In the genomic region with DNA sequence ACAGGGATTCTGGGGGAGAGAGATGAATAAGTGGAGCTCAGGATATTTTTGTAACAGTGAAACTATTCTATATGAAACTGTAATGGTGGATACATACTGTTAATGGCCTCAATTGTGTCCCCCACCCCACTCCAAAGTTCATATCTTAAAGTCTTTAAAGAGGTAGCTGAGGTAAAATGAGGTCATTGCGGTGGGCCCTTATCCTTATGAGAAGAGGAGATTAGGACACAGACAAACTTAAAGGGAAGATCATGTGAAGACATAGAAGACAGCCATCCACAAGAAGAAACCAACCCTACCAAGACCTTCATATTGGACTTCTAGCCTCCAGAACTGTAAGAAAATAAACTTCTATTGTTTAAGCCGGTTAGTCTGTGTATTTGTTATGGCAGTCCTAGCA, we compare ENCODE assay signal across 1 cellular context.
TF ChIP-seq lines count a peak whose summit lies in the region.

No MANE protein-coding gene starts in this region.

TF ChIP-seq in K562, 482 proteins besides CTCF, POLR2A, EP300 and RAD21 (continued from another document and continues in another):
- TF ChIP-seq CBFA2T3 (IDR thresholded peaks at IDR 0.05) (peak; percentile 20; the same call in 1 of the 2 replicates), DPF2 (IDR thresholded peaks at IDR 0.05) (peak; percentile 75), SMARCA4 (IDR thresholded peaks at IDR 0.05) (peak; percentile 56; the same call in 1 of the 2 replicates), NR2C2 (CRISPR knock-in tag; IDR thresholded peaks at IDR 0.05) (no peak), NR2C2 (tag; IDR thresholded peaks at IDR 0.05) (no peak), SP1 (CRISPR knock-in tag; IDR thresholded peaks at IDR 0.05) (no peak), RCOR1 (IDR thresholded peaks at IDR 0.05; ENCODE audit: borderline replicate concordance in 1 of 2, low read depth in 2 of 2, low read length in 2 of 2) (0 out of 4 replicates have a peak, but pooled peaks of 1 of the 2 experiments have one; percentile 14), RBM25 (IDR thresholded peaks at IDR 0.05; ENCODE audit: low read depth, low read length, severe bottlenecking) (no peak), ARNT (IDR thresholded peaks at IDR 0.05) (no peak), TAL1 (IDR thresholded peaks at IDR 0.05) (peak; percentile 19; the same call in 1 of the 2 replicates), NKRF (IDR thresholded peaks at IDR 0.05; ENCODE audit: borderline replicate concordance) (no peak), TEAD4 (IDR thresholded peaks at IDR 0.05; ENCODE audit: low read length) (peak; percentile 38; the same call in 1 of the 2 replicates), TEAD4 (CRISPR knock-in tag; IDR thresholded peaks at IDR 0.05; ENCODE audit: borderline replicate concordance) (no peak), FOXK2 (conservative IDR thresholded peaks at IDR 0.05 in 1 of 2, IDR thresholded peaks at IDR 0.05 in 1 of 2; ENCODE audit: low read depth in 2 of 2) (no peak), ZNF12 (CRISPR knock-in tag; IDR thresholded peaks at IDR 0.05) (no peak), CREB1 (IDR thresholded peaks at IDR 0.05) (no peak), CREB1 (CRISPR knock-in tag; IDR thresholded peaks at IDR 0.05) (no peak), ZNF274 (IDR thresholded peaks at IDR 0.05; ENCODE audit: borderline replicate concordance, low read depth, low read length) (no peak), SMAD3 (CRISPR knock-in tag; conservative IDR thresholded peaks at IDR 0.05) (no peak), XRCC5 (IDR thresholded peaks at IDR 0.05; ENCODE audit: low read depth, low read length) (no peak), CEBPG (CRISPR knock-in tag; IDR thresholded peaks at IDR 0.05) (no peak), CEBPG (tag; conservative IDR thresholded peaks at IDR 0.05 in 1 of 2, IDR thresholded peaks at IDR 0.05 in 1 of 2) (no peak), HLTF (IDR thresholded peaks at IDR 0.05) (no peak), USF1 (CRISPR knock-in tag; IDR thresholded peaks at IDR 0.05) (no peak), HINFP (tag; conservative IDR thresholded peaks at IDR 0.05; ENCODE audit: low read depth) (no peak), SOX6 (IDR thresholded peaks at IDR 0.05) (no peak), ZNF184 (CRISPR knock-in tag; IDR thresholded peaks at IDR 0.05) (no peak), BCL6 (CRISPR knock-in tag; IDR thresholded peaks at IDR 0.05) (no peak), ZNF561 (CRISPR knock-in tag; conservative IDR thresholded peaks at IDR 0.05) (no peak), NR3C1 (CRISPR knock-in tag; IDR thresholded peaks at IDR 0.05) (no peak), NFE2L1 (tag; IDR thresholded peaks at IDR 0.05; ENCODE audit: borderline replicate concordance, low read depth) (no peak), MIER1 (IDR thresholded peaks at IDR 0.05; ENCODE audit: low read depth) (no peak), NFATC3 (IDR thresholded peaks at IDR 0.05) (no peak), ZNF354B (CRISPR knock-in tag; IDR thresholded peaks at IDR 0.05) (no peak), ARID2 (IDR thresholded peaks at IDR 0.05) (no peak), STAG1 (CRISPR knock-in tag; IDR thresholded peaks at IDR 0.05; ENCODE audit: borderline replicate concordance) (no peak), NCOA1 (IDR thresholded peaks at IDR 0.05; ENCODE audit: low read depth) (0 out of 2 replicates have a peak, but pooled peaks have one; percentile 19), GATAD2A (IDR thresholded peaks at IDR 0.05) (no peak), ATF7 (IDR thresholded peaks at IDR 0.05) (peak; percentile 92), ATF3 (IDR thresholded peaks at IDR 0.05) (peak; percentile 70), ATF3 (CRISPR knock-in tag; conservative IDR thresholded peaks at IDR 0.05) (no peak), SIRT6 (IDR thresholded peaks at IDR 0.05; ENCODE audit: low read depth, low read length) (no peak), SAP30 (IDR thresholded peaks at IDR 0.05; ENCODE audit: borderline replicate concordance, insufficient read depth, low read depth, low read length, poor library complexity, severe bottlenecking) (no peak), PRMT5 (CRISPR knock-in tag; IDR thresholded peaks at IDR 0.05) (no peak), DNMT1 (IDR thresholded peaks at IDR 0.05) (no peak), ESRRA (IDR thresholded peaks at IDR 0.05; ENCODE audit: borderline replicate concordance, low read depth) (peak; percentile 68; the same call in 1 of the 2 replicates), SMAD1 (IDR thresholded peaks at IDR 0.05; ENCODE audit: low read depth, low read length, partially characterized antibody) (no peak), ZNF277 (CRISPR knock-in tag; IDR thresholded peaks at IDR 0.05; ENCODE audit: borderline replicate concordance) (no peak), ELF1 (tag; IDR thresholded peaks at IDR 0.05) (no peak)
- TF ChIP-seq, protein P1, sequence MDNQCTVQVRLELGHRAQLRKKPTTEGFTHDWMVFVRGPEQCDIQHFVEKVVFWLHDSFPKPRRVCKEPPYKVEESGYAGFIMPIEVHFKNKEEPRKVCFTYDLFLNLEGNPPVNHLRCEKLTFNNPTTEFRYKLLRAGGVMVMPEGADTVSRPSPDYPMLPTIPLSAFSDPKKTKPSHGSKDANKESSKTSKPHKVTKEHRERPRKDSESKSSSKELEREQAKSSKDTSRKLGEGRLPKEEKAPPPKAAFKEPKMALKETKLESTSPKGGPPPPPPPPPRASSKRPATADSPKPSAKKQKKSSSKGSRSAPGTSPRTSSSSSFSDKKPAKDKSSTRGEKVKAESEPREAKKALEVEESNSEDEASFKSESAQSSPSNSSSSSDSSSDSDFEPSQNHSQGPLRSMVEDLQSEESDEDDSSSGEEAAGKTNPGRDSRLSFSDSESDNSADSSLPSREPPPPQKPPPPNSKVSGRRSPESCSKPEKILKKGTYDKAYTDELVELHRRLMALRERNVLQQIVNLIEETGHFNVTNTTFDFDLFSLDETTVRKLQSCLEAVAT (IDR thresholded peaks at IDR 0.05): peak in 1 of 2 experiments; percentile 64; a peak in 1 of 4 replicates
- TF ChIP-seq, protein P2, sequence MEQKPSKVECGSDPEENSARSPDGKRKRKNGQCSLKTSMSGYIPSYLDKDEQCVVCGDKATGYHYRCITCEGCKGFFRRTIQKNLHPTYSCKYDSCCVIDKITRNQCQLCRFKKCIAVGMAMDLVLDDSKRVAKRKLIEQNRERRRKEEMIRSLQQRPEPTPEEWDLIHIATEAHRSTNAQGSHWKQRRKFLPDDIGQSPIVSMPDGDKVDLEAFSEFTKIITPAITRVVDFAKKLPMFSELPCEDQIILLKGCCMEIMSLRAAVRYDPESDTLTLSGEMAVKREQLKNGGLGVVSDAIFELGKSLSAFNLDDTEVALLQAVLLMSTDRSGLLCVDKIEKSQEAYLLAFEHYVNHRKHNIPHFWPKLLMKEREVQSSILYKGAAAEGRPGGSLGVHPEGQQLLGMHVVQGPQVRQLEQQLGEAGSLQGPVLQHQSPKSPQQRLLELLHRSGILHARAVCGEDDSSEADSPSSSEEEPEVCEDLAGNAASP (IDR thresholded peaks at IDR 0.05): peak; percentile 49; the same call in 1 of the 2 replicates
- TF ChIP-seq, protein P3, sequence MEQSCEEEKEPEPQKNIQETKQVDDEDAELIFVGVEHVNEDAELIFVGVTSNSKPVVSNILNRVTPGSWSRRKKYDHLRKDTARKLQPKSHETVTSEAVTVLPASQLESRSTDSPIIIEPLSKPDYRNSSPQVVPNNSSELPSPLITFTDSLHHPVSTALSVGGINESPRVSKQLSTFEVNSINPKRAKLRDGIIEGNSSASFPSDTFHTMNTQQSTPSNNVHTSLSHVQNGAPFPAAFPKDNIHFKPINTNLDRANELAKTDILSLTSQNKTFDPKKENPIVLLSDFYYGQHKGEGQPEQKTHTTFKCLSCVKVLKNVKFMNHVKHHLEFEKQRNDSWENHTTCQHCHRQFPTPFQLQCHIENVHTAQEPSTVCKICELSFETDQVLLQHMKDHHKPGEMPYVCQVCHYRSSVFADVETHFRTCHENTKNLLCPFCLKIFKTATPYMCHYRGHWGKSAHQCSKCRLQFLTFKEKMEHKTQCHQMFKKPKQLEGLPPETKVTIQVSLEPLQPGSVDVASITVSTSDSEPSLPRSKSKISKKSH (CRISPR knock-in tag; IDR thresholded peaks at IDR 0.05): no peak
- TF ChIP-seq, protein P4, sequence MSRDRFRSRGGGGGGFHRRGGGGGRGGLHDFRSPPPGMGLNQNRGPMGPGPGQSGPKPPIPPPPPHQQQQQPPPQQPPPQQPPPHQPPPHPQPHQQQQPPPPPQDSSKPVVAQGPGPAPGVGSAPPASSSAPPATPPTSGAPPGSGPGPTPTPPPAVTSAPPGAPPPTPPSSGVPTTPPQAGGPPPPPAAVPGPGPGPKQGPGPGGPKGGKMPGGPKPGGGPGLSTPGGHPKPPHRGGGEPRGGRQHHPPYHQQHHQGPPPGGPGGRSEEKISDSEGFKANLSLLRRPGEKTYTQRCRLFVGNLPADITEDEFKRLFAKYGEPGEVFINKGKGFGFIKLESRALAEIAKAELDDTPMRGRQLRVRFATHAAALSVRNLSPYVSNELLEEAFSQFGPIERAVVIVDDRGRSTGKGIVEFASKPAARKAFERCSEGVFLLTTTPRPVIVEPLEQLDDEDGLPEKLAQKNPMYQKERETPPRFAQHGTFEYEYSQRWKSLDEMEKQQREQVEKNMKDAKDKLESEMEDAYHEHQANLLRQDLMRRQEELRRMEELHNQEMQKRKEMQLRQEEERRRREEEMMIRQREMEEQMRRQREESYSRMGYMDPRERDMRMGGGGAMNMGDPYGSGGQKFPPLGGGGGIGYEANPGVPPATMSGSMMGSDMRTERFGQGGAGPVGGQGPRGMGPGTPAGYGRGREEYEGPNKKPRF (IDR thresholded peaks at IDR 0.05; ENCODE audit: low read depth, low read length): no peak
- TF ChIP-seq, protein P5, sequence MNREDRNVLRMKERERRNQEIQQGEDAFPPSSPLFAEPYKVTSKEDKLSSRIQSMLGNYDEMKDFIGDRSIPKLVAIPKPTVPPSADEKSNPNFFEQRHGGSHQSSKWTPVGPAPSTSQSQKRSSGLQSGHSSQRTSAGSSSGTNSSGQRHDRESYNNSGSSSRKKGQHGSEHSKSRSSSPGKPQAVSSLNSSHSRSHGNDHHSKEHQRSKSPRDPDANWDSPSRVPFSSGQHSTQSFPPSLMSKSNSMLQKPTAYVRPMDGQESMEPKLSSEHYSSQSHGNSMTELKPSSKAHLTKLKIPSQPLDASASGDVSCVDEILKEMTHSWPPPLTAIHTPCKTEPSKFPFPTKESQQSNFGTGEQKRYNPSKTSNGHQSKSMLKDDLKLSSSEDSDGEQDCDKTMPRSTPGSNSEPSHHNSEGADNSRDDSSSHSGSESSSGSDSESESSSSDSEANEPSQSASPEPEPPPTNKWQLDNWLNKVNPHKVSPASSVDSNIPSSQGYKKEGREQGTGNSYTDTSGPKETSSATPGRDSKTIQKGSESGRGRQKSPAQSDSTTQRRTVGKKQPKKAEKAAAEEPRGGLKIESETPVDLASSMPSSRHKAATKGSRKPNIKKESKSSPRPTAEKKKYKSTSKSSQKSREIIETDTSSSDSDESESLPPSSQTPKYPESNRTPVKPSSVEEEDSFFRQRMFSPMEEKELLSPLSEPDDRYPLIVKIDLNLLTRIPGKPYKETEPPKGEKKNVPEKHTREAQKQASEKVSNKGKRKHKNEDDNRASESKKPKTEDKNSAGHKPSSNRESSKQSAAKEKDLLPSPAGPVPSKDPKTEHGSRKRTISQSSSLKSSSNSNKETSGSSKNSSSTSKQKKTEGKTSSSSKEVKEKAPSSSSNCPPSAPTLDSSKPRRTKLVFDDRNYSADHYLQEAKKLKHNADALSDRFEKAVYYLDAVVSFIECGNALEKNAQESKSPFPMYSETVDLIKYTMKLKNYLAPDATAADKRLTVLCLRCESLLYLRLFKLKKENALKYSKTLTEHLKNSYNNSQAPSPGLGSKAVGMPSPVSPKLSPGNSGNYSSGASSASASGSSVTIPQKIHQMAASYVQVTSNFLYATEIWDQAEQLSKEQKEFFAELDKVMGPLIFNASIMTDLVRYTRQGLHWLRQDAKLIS (CRISPR knock-in tag; IDR thresholded peaks at IDR 0.05): no peak
